Comparison of ENCODE assay signal across 7 cellular contexts in genomic region chr12:52032431-52032796, GRCh38. TPM values are rescaled to one million over a fixed set of nuclear protein-coding genes. Genes with fewer than 3 reads are reported as not detected.
DNase-seq lines count a peak whose midpoint lies in the region; ATAC-seq and TF ChIP-seq lines count a peak whose summit lies in the region.

No MANE protein-coding gene starts in this region.

- H2AFZ ChIP-seq in GM23248, result peak overlapping the region; percentile 76
- no peak overlapping the region for H2AFZ ChIP-seq in PC-9

- H3K79me2 ChIP-seq in GM23248 (ENCODE audit: insufficient read depth), result no peaks in the 10 kb centered on the region
- H3K79me2 ChIP-seq in PC-9 (ENCODE audit: low read depth), result no peaks in the 10 kb centered on the region

- H3F3A ChIP-seq in GM23248 (ENCODE audit: insufficient read depth), result peaks cover 15% of the 10 kb centered on the region
- peaks cover 20% of the 10 kb centered on the region; the same call in 1 of the 2 replicates for H3F3A ChIP-seq in PC-9 (ENCODE audit: insufficient read depth, low read depth)

- TSS peak; percentile 20 for BruUV-seq in PC-9 (replicated peaks; lab: Mats Ljungman, UMichigan)

- DNase-seq in GM23248 (peak; percentile 91), PC-9 (no peak), mucosa of gallbladder (ENCODE audit: low spot score) (peak; percentile 84), uterus (peak; percentile 78 to 93), NCI-H1436 treated with DMSO at 0.1 percent for 48 hours (lab: John Stamatoyannopoulos, UW) (no peak)

- no peak for TF ChIP-seq POLR2A in uterus (IDR thresholded peaks at IDR 0.05)

- peak overlapping the region; percentile 94 for H3K27ac ChIP-seq in GM23248
- no peak overlapping the region for H3K27ac ChIP-seq in PC-9
- peak overlapping the region; percentile 96 to 98 for H3K27ac ChIP-seq in uterus

- POLR2A ChIA-PET in PC-9 (lab: Charles Lee; ENCODE audit: unreplicated experiment), result interaction anchor here (0.6 to 1.9 kb wide), 5 partner anchors 18 to 872 kb away, joined by 3 to 38 read pairs (median 4); partner anchors contain the start of genes ATG101, KRT8 and NR4A1

- H3K9me3 ChIP-seq in GM23248 (ENCODE audit: low read depth), result no peaks in the 10 kb centered on the region
- no peaks in the 10 kb centered on the region for H3K9me3 ChIP-seq in PC-9 (ENCODE audit: insufficient read depth, low read depth)
- no peaks in the 10 kb centered on the region for H3K9me3 ChIP-seq in endocrine pancreas (ENCODE audit: control insufficient read depth, low read length)
- H3K9me3 ChIP-seq in uterus, result no peaks in the 10 kb centered on the region

- H3K4me1 ChIP-seq in GM23248 (ENCODE audit: insufficient read depth) (peaks cover 13% of the 10 kb centered on the region), PC-9 (replicated peaks; ENCODE audit: insufficient read depth) (peaks cover 25% of the 10 kb centered on the region), endocrine pancreas (ENCODE audit: control insufficient read depth, insufficient read depth, low read length) (no peaks in the 10 kb centered on the region), uterus (peaks cover 12 to 13% of the 10 kb centered on the region in 2 donors)

- H3K9me2 ChIP-seq in GM23248 (ENCODE audit: insufficient read depth), result no peaks in the 10 kb centered on the region
- H3K9me2 ChIP-seq in PC-9 (ENCODE audit: insufficient read depth), result no peaks in the 10 kb centered on the region

- H3K9ac ChIP-seq in GM23248 (peak overlapping the region; percentile 89), endocrine pancreas (ENCODE audit: control insufficient read depth, insufficient read depth, low read length) (no peak overlapping the region)

- H4K20me1 ChIP-seq in GM23248 (ENCODE audit: insufficient read depth) (no peaks in the 10 kb centered on the region), PC-9 (ENCODE audit: insufficient read depth) (no peaks in the 10 kb centered on the region)

- H3K36me3 ChIP-seq in GM23248 (ENCODE audit: low read depth) (no peaks in the 10 kb centered on the region), PC-9 (ENCODE audit: low read depth) (no peaks in the 10 kb centered on the region), endocrine pancreas (ENCODE audit: control insufficient read depth, insufficient read depth, low read length) (no peaks in the 10 kb centered on the region), uterus (no peaks in the 10 kb centered on the region)

- H3K4me2 ChIP-seq in GM23248 (ENCODE audit: unreplicated experiment), result peak overlapping the region; percentile 95
- H3K4me2 ChIP-seq in PC-9, result peak overlapping the region; percentile 77

- 2% methylated on average over 5 of the region's 5 CpGs for WGBS in GM23248 (ENCODE audit: low coverage in 1 of 2, low lambda C conversion rate in 2 of 2, missing lambda C conversion rate in 2 of 2), 2 experiments

- peak overlapping the region; percentile 72 for H3K4me3 ChIP-seq in GM23248
- H3K4me3 ChIP-seq in PC-9, result peak overlapping the region; percentile 53; the same call in 1 of the 2 replicates
- H3K4me3 ChIP-seq in endocrine pancreas (ENCODE audit: control insufficient read depth, insufficient read depth, low read length), result peak overlapping the region; percentile 33
- H3K4me3 ChIP-seq in uterus, result peak overlapping the region; percentile 18 to 29

- no peak for ATAC-seq in GM19397 (IDR thresholded peaks at IDR 0.05; ENCODE audit: unreplicated experiment)

- CTCF ChIA-PET in PC-9 (lab: Charles Lee), result interaction anchor here (0.8 to 1.4 kb wide), 6 partner anchors 10 to 88 kb away, joined by 3 to 17 read pairs (median 4); partner anchors contain the start of genes ATG101 and NR4A1

- in situ Hi-C loops in GM23248 (cut with MboI), result no loop called here

- intact Hi-C loops in PC-9 (cut with micrococcal nuclease; ENCODE audit: unreplicated experiment) (no loop called here), uterus (cut with DNase I; ENCODE audit: low total_unique reads) (no loop called here)

- no peaks in the 10 kb centered on the region for H3K27me3 ChIP-seq in GM23248 (replicated peaks; ENCODE audit: insufficient read depth)
- no peaks in the 10 kb centered on the region; the same call in 1 of the 2 replicates for H3K27me3 ChIP-seq in PC-9 (ENCODE audit: insufficient read depth, low read depth)
- H3K27me3 ChIP-seq in endocrine pancreas (ENCODE audit: control insufficient read depth, insufficient read depth, low read length), result no peaks in the 10 kb centered on the region
- H3K27me3 ChIP-seq in uterus, result no peaks in the 10 kb centered on the region

- TF ChIP-seq CTCF in PC-9 (conservative IDR thresholded peaks at IDR 0.05), result no peak
- TF ChIP-seq CTCF in uterus (IDR thresholded peaks at IDR 0.05), result no peak

RNA-seq across cellular contexts. Expression of gene NR4A1, which starts 18.8 kb away (rescaled TPM):
- 12.5 and 13.1 TPM in 2 replicates for total RNA-seq in GM23248 (2014; rRNA removed; shearing (Covaris generic))
- polyA plus RNA-seq in GM23248 (2016; fragmentation: Nextera tagmentation; extraction: Ambion mirVana), result 10.2 and 11.1 TPM in 2 replicates
- 6.5 and 13.4 TPM in 2 replicates for total RNA-seq in PC-9 (2021)
- total RNA-seq in mucosa of gallbladder, result 131 TPM
- 100 to 1,000 TPM in 3 of 4 donors, 10 to 100 TPM in 1; 31.7 to 297 (median 135) TPM for total RNA-seq in uterus

RNA-seq across cellular contexts. Expression of gene TAMALIN, which starts 25.7 kb away (rescaled TPM):
- 2.2 and 5.9 TPM in 2 replicates for total RNA-seq in GM23248 (2014; rRNA removed; shearing (Covaris generic))
- polyA plus RNA-seq in GM23248 (2016; fragmentation: Nextera tagmentation; extraction: Ambion mirVana), result not detected in 2 replicates
- total RNA-seq in PC-9 (2021), result 0.50 TPM in 1 of 2 replicates, not detected in the other
- 23.9 TPM for total RNA-seq in mucosa of gallbladder
- total RNA-seq in uterus, result 100 to 1,000 TPM in 1 of 4 donors, 10 to 100 TPM in 2, 1 to 10 TPM in 1; 6.4 to 153 (median 42.1) TPM

RNA-seq across cellular contexts. Expression of gene ATG101, which starts 37.4 kb away (rescaled TPM):
- 113 and 139 TPM in 2 replicates for total RNA-seq in GM23248 (2014; rRNA removed; shearing (Covaris generic))
- 77.3 and 77.9 TPM in 2 replicates for polyA plus RNA-seq in GM23248 (2016; fragmentation: Nextera tagmentation; extraction: Ambion mirVana)
- total RNA-seq in PC-9 (2021) (44.6 and 59.0 TPM in 2 replicates), mucosa of gallbladder (38.6 TPM), uterus (10 to 100 TPM; 28.3 to 42.1 (median 37.2) TPM)

RNA-seq across cellular contexts. Expression of gene SMIM41, which starts 47.1 kb away (rescaled TPM):
- not detected in 2 replicates for total RNA-seq in GM23248 (2014; rRNA removed; shearing (Covaris generic))
- not detected in 2 replicates for polyA plus RNA-seq in GM23248 (2016; fragmentation: Nextera tagmentation; extraction: Ambion mirVana)
- 0.28 TPM in 1 of 2 replicates, not detected in the other for total RNA-seq in PC-9 (2021)
- total RNA-seq in mucosa of gallbladder, result 0.46 TPM
- total RNA-seq in uterus, result not detected

Comparison
In these comparisons a context has a peak if more than half of its experiments do, and no peak if none do; other contexts are left out.
1. DNase-seq: peak in GM23248 (single experiment), mucosa of gallbladder (single experiment) and uterus (2 of 2); none in PC-9 (0 of 2) and NCI-H1436 treated with DMSO at 0.1 percent for 48 hours (single experiment).
2. Peak in every context shown above with its lines, with median percentiles within 50 percentile points of each other: H3K4me3 ChIP-seq.